In the genomic region with DNA sequence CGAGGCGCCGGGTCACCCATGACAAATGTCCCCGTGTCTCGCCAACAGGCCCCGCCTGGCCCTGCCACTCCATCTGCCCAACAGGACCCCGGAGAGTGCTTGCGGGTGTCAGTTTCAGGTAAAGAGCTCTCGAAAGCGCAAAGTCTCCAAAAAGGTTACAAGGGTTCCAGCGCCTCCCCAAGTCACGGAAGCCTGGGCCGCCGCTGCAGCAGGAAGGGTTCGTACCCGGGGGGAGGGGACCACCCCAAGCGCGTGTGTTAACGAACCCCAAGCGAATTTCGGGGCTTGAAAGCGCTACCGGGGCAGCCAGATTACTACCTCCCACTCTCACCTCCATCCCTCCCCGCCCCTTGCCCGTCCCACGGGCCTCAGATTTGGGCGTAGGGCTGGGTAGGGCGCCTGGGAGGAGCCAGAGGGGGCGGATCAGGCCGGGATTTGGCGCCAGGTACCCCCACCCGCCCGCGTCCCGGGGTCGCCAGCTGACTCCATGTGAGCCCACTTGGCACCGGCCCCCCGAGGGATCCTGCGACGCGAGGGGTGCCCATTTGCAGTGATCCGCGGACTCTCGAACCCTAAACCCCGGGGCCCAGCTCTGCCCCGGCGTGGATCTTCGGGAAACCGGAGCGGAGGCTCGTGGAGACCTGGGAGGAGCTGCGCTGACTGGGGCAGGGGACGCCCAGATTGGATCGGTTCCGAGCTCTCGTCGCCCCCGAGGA, we compare ENCODE assay signal across 1 cellular context.
TF ChIP-seq lines count a peak whose summit lies in the region.

No MANE protein-coding gene starts in this region.

TF ChIP-seq in HepG2, 621 proteins besides CTCF, POLR2A, EP300 and RAD21 (continued from another document):
- TF ChIP-seq USF2 (IDR thresholded peaks at IDR 0.05; ENCODE audit: low read depth, low read length) (no peak), USF2 (CRISPR knock-in tag; IDR thresholded peaks at IDR 0.05; ENCODE audit: borderline replicate concordance) (no peak)
